ENCODE assay signal across 1 cellular context in genomic region chr5:132661231-132662003, GRCh38.
TF ChIP-seq lines count a peak whose summit lies in the region.

No MANE protein-coding gene starts in this region.

TF ChIP-seq in K562, 482 proteins besides CTCF, POLR2A, EP300 and RAD21 (continued from another document):
- no peak for TF ChIP-seq MEF2A (IDR thresholded peaks at IDR 0.05; ENCODE audit: control insufficient read depth, low read depth, low read length)
- 0 out of 2 replicates have a peak, but pooled peaks have one; percentile 19 for TF ChIP-seq ZBTB7A (IDR thresholded peaks at IDR 0.05; ENCODE audit: borderline replicate concordance, control insufficient read depth, low read depth, low read length)
- no peak for TF ChIP-seq THAP12 (CRISPR knock-in tag; IDR thresholded peaks at IDR 0.05)
- TF ChIP-seq MTA2 (IDR thresholded peaks at IDR 0.05; ENCODE audit: low read depth), result no peak
TF ChIP-seq in K562: peak in this region for 23.
